10 cellular contexts compared by ENCODE assay signal in genomic region chr14:96205059-96205993, GRCh38. TPM values are rescaled to one million over a fixed set of nuclear protein-coding genes. Genes with fewer than 3 reads are reported as not detected.
DNase-seq lines count a peak whose midpoint lies in the region; ATAC-seq and TF ChIP-seq lines count a peak whose summit lies in the region.
"Had no signal": no experiment of that assay in that cellular context is flagged by ENCODE, and none has a peak within 500 bp of the region (broad histone marks: within the 10 kb centered on the region; RNA-seq: fewer than 3 reads in every experiment).

No MANE protein-coding gene starts in this region.

- peak overlapping the region; percentile 52 for H3K4me3 ChIP-seq in HFF-Myc (replicated peaks; ENCODE audit: low read depth, low read length)
- peak overlapping the region; percentile 84 for H3K4me3 ChIP-seq in adipocyte (ENCODE audit: low read length)
- H3K4me3 ChIP-seq in iPS-15b (ENCODE audit: low read depth, low read length), result peak overlapping the region; percentile 66
- H3K4me3 ChIP-seq in smooth muscle cell, result peak overlapping the region; percentile 66

- H3K79me2 ChIP-seq in smooth muscle cell (ENCODE audit: low read depth), result peaks cover 42% of the 10 kb centered on the region

- H3F3A ChIP-seq in smooth muscle cell (ENCODE audit: low read depth), result no peaks in the 10 kb centered on the region

- H3K4me2 ChIP-seq in smooth muscle cell, result peak overlapping the region; percentile 93

- no peak for ATAC-seq in GM18502 (IDR thresholded peaks at IDR 0.05; ENCODE audit: poor library complexity, unreplicated experiment)
- ATAC-seq: natural killer cell had no signal

- no peaks in the 10 kb centered on the region for H3K9me3 ChIP-seq in adipocyte (ENCODE audit: control insufficient read depth, low read length)
- H3K9me3 ChIP-seq in iPS-15b (ENCODE audit: control insufficient read depth, insufficient read depth, low read length), result no peaks in the 10 kb centered on the region
- H3K9me3 ChIP-seq in smooth muscle cell (replicated peaks; ENCODE audit: low read depth), result no peaks in the 10 kb centered on the region

- DNase-seq in HFF-Myc (ENCODE audit: extremely low read depth, low read depth) (no peak), adipocyte (ENCODE audit: low read depth) (no peak), smooth muscle cell (lab: John Stamatoyannopoulos, UW; ENCODE audit: unreplicated experiment) (no peak), SHP77 treated with DMSO at 0.1 percent for 48 hours (lab: John Stamatoyannopoulos, UW) (no peak), NCI-H2196 treated with DMSO at 0.1 percent for 48 hours (lab: John Stamatoyannopoulos, UW; ENCODE audit: unreplicated experiment) (no peak)
- no peak for DNase-seq in activated naive CD4-positive, alpha-beta T cell (lab: John Stamatoyannopoulos, UW)
- DNase-seq: activated T-cell treated with anti-CD3 and anti-CD28 coated beads for 4 hours, natural killer cell had no signal

- no peaks in the 10 kb centered on the region for H3K36me3 ChIP-seq in adipocyte (ENCODE audit: control insufficient read depth, insufficient read depth, low read length, severe bottlenecking)
- H3K36me3 ChIP-seq in iPS-15b (ENCODE audit: control insufficient read depth, insufficient read depth, low read length), result no peaks in the 10 kb centered on the region
- no peaks in the 10 kb centered on the region for H3K36me3 ChIP-seq in smooth muscle cell (ENCODE audit: low read depth)

- H3K27me3 ChIP-seq in adipocyte (replicated peaks; ENCODE audit: control insufficient read depth, insufficient read depth, low read length) (no peaks in the 10 kb centered on the region), iPS-15b (ENCODE audit: control insufficient read depth, insufficient read depth, low read length) (peaks cover 20% of the 10 kb centered on the region), smooth muscle cell (ENCODE audit: low read depth) (no peaks in the 10 kb centered on the region)

- WGBS in smooth muscle cell (ENCODE audit: low lambda C conversion rate), result 41% methylated on average over 21 of the region's 21 CpGs

- H3K9ac ChIP-seq in adipocyte (ENCODE audit: low read length), result peak overlapping the region; percentile 82
- H3K9ac ChIP-seq in iPS-15b (ENCODE audit: low read depth, low read length), result no peak overlapping the region
- H3K9ac ChIP-seq in smooth muscle cell (ENCODE audit: low read depth), result peak overlapping the region; percentile 85

- peaks cover 12% of the 10 kb centered on the region for H4K20me1 ChIP-seq in smooth muscle cell (ENCODE audit: low read depth)

- TF ChIP-seq CTCF in HFF-Myc (IDR thresholded peaks at IDR 0.05; ENCODE audit: low read depth, low read length, missing control alignments) (no peak), smooth muscle cell (IDR thresholded peaks at IDR 0.05; ENCODE audit: borderline replicate concordance, insufficient read depth, poor library complexity, severe bottlenecking) (no peak)

- H3K4me1 ChIP-seq in adipocyte (ENCODE audit: control insufficient read depth, insufficient read depth, low read length), result peaks cover 24% of the 10 kb centered on the region
- peaks cover 11% of the 10 kb centered on the region for H3K4me1 ChIP-seq in iPS-15b (ENCODE audit: control insufficient read depth, insufficient read depth, low read length)
- peaks cover 16% of the 10 kb centered on the region for H3K4me1 ChIP-seq in smooth muscle cell (ENCODE audit: low read depth)

- peak overlapping the region; percentile 75 for H3K27ac ChIP-seq in smooth muscle cell (ENCODE audit: low read depth)

- peak overlapping the region; percentile 80 for H2AFZ ChIP-seq in smooth muscle cell (ENCODE audit: low read depth)

RNA-seq across cellular contexts. Expression of gene BDKRB2, which starts 0.7 kb away (rescaled TPM):
- total RNA-seq in smooth muscle cell, result 12.2 and 16.9 TPM in 2 replicates
- 10.4 and 16.6 TPM in 2 replicates for polyA plus RNA-seq in smooth muscle cell
- total RNA-seq: natural killer cell had no signal

RNA-seq across cellular contexts. Expression of gene BDKRB1, which starts 50.7 kb away (rescaled TPM):
- total RNA-seq in smooth muscle cell, result 17.5 and 28.2 TPM in 2 replicates
- 29.3 and 39.6 TPM in 2 replicates for polyA plus RNA-seq in smooth muscle cell
- total RNA-seq: natural killer cell had no signal
